ENCODE assay signal across 11 cellular contexts in the genomic region with DNA sequence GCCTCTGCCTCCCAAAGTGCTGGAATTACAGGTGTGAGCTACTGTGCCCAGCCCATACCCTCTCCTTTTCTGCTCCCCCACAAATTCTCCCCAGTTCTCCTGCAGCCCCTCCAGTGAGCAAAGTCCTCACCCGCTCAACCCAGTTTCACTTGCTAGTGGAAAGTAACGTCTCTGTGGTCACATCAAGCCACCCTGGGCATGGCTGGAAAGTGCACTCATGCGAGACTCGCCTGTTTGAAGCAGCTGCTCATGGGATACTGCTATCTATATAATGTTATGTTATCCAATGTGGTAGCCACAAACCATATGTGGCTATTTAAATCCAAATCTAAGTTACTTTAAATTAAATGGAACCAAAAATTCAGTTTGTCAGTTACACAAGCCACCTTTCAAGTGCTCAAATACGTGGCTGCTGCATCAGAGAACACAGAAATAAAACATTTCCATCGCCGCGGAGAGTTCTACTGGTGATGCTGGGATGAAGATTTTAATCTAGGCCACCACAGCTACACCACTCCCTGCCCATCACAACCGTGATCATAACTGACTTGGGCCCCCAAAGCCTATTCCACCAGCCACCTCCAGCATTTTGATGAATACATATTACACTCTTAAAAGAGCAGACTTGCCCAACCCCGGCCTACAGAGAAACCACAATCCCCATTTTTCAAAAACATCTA.
A peak's percentile ranks its signal among the peaks of the same experiment; 100 is the strongest.
DNase-seq lines count a peak whose midpoint lies in the region; ATAC-seq and TF ChIP-seq lines count a peak whose summit lies in the region.
"Had no signal": no experiment of that assay in that cellular context is flagged by ENCODE, and none has a peak within 500 bp of the region (broad histone marks: within the 10 kb centered on the region; RNA-seq: fewer than 3 reads in every experiment).

No MANE protein-coding gene starts in this region.

- no peak overlapping the region for H3K4me3 ChIP-seq in lung
- H3K4me3 ChIP-seq: psoas muscle had no signal

- H3K9me3 ChIP-seq in lung (ENCODE audit: control insufficient read depth in 2 of 2, insufficient read depth in 1 of 2, low read length in 1 of 2), result peaks cover 0 to 2% of the 10 kb centered on the region in 2 donors
- H3K9me3 ChIP-seq: psoas muscle had no signal

- peak overlapping the region; percentile 73 to 85 for H3K27ac Mint-ChIP-seq in activated naive CD4-positive, alpha-beta T cell treated with anti-CD3 and anti-CD28 coated beads, Interleukin-2, amount 50 U/mL, for 72 hours
- H3K27ac Mint-ChIP-seq in activated CD8-positive, alpha-beta T cell treated with anti-CD3 and anti-CD28 coated beads for 36 hours, result peak overlapping the region; percentile 77

- intact Hi-C loops in activated CD8-positive, alpha-beta T cell treated with anti-CD3 and anti-CD28 coated beads for 36 hours (cut with micrococcal nuclease), result loop anchor here (1.0 kb wide), 1 partner anchor 94 kb away; no protein-coding TSS in a partner anchor

- peaks cover 0 to 2% of the 10 kb centered on the region in 2 donors for H3K4me1 ChIP-seq in lung (ENCODE audit: control insufficient read depth in 2 of 2, insufficient read depth in 2 of 2, low read length in 2 of 2)

- 77 to 79% methylated on average over 10 of the region's 10 CpGs for WGBS in lung, 2 donors

- no peaks in the 10 kb centered on the region for H3K9me3 Mint-ChIP-seq in activated naive CD4-positive, alpha-beta T cell treated with anti-CD3 and anti-CD28 coated beads, Interleukin-2, amount 50 U/mL, for 72 hours
- H3K9me3 Mint-ChIP-seq in activated CD8-positive, alpha-beta T cell treated with anti-CD3 and anti-CD28 coated beads for 36 hours, result no peaks in the 10 kb centered on the region

- CTCF ChIA-PET in activated CD8-positive, alpha-beta T cell treated with anti-CD3 and anti-CD28 coated beads for 36 hours (lab: Charles Lee), result interaction anchor here (1.3 kb wide), 1 partner anchor 323 kb away, joined by 4 read pairs; no protein-coding TSS in a partner anchor

- no peak for DNase-seq in activated naive CD4-positive, alpha-beta T cell treated with anti-CD3 and anti-CD28 coated beads, Interleukin-2, amount 50 U/mL, for 72 hours (ENCODE audit: low spot score in 2 of 2)
- DNase-seq in activated naive CD4-positive, alpha-beta T cell (lab: John Stamatoyannopoulos, UW), result no peak
- DNase-seq in activated CD8-positive, alpha-beta T cell treated with anti-CD3 and anti-CD28 coated beads for 36 hours, result peak; percentile 51
- DNase-seq in lung (ENCODE audit: low spot score) (no peak), ureter (ENCODE audit: low spot score) (peak; percentile 37), SK-N-DZ (ENCODE audit: low spot score) (no peak)
- DNase-seq: activated CD4-positive, alpha-beta T cell treated with anti-CD3 and anti-CD28 coated beads for 4 hours; C1 segment of cervical spinal cord; psoas muscle had no signal

- H3K36me3 ChIP-seq in lung (ENCODE audit: control insufficient read depth in 2 of 2, insufficient read depth in 2 of 2, low read length in 2 of 2), result no peaks in the 10 kb centered on the region

- no peak overlapping the region for H3K4me3 Mint-ChIP-seq in activated CD8-positive, alpha-beta T cell treated with anti-CD3 and anti-CD28 coated beads for 36 hours

- TF ChIP-seq CTCF in activated CD8-positive, alpha-beta T cell treated with anti-CD3 and anti-CD28 coated beads for 36 hours (IDR thresholded peaks at IDR 0.05), result no peak
- TF ChIP-seq CTCF in lung (IDR thresholded peaks at IDR 0.05; ENCODE audit: control extremely low read depth, extremely low read depth), result no peak

- H3K27ac ChIP-seq in lung (ENCODE audit: low read depth in 1 of 2, low read length in 1 of 2), result no peak overlapping the region
- H3K27ac ChIP-seq: psoas muscle had no signal

- no peaks in the 10 kb centered on the region for H3K27me3 Mint-ChIP-seq in activated CD8-positive, alpha-beta T cell treated with anti-CD3 and anti-CD28 coated beads for 36 hours

- peak; percentile 28 to 68 for ATAC-seq in activated naive CD4-positive, alpha-beta T cell treated with anti-CD3 and anti-CD28 coated beads, Interleukin-2, amount 50 U/mL, for 72 hours
- ATAC-seq in activated CD8-positive, alpha-beta T cell treated with anti-CD3 and anti-CD28 coated beads for 36 hours, result peak; percentile 63
- ATAC-seq in lung (ENCODE audit: insufficient read depth, low FRiP score), result peak; percentile 14
- no peak for ATAC-seq in HG03457 (IDR thresholded peaks at IDR 0.05; ENCODE audit: unreplicated experiment)
- no peak for ATAC-seq in GM19328 (IDR thresholded peaks at IDR 0.05; ENCODE audit: unreplicated experiment)
- ATAC-seq: psoas muscle had no signal

- peaks cover 24% of the 10 kb centered on the region for H3K4me1 Mint-ChIP-seq in activated CD8-positive, alpha-beta T cell treated with anti-CD3 and anti-CD28 coated beads for 36 hours (ENCODE audit: low read depth)

- POLR2A ChIA-PET in activated CD8-positive, alpha-beta T cell treated with anti-CD3 and anti-CD28 coated beads for 36 hours (lab: Charles Lee), result no interaction called here

- no peaks in the 10 kb centered on the region for H3K27me3 ChIP-seq in lung (ENCODE audit: control insufficient read depth, insufficient read depth)

- H3K36me3 Mint-ChIP-seq in activated naive CD4-positive, alpha-beta T cell treated with anti-CD3 and anti-CD28 coated beads, Interleukin-2, amount 50 U/mL, for 72 hours, result peaks cover 0 to 7% of the 10 kb centered on the region in 2 donors
- no peaks in the 10 kb centered on the region for H3K36me3 Mint-ChIP-seq in activated CD8-positive, alpha-beta T cell treated with anti-CD3 and anti-CD28 coated beads for 36 hours (ENCODE audit: low read depth)

Comparison
In these comparisons a context has a peak if more than half of its experiments do, and no peak if none do; other contexts are left out.
1. ATAC-seq: peak in activated naive CD4-positive, alpha-beta T cell treated with anti-CD3 and anti-CD28 coated beads, Interleukin-2, amount 50 U/mL, for 72 hours (2 of 2), activated CD8-positive, alpha-beta T cell treated with anti-CD3 and anti-CD28 coated beads for 36 hours (single experiment) and lung (single experiment); none in HG03457 (single experiment) and GM19328 (single experiment).
2. DNase-seq: peak in activated CD8-positive, alpha-beta T cell treated with anti-CD3 and anti-CD28 coated beads for 36 hours (single experiment) and ureter (single experiment); none in activated naive CD4-positive, alpha-beta T cell treated with anti-CD3 and anti-CD28 coated beads, Interleukin-2, amount 50 U/mL, for 72 hours (0 of 2), activated naive CD4-positive, alpha-beta T cell (0 of 4), lung (single experiment) and SK-N-DZ (single experiment).